28 cellular contexts compared by ENCODE assay signal in the genomic region with DNA sequence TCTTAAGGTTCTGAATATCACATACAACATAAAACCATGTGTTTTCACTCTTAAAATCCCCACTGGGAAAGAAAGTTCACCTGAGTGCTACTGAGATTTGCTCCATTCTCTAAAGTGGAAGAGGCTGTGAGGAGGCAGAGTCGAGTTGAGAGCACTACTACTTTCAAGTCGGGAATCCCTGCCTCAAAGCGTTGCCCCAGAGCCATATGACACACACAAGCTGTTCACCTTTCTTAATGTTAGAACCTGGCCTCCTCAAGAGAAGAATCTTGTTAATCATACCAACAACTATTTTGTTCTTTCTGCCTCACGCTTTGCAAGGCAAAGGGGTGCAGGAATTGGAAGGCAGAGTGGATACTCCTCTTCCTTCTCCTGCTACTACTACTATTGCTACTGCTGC.
"Had no signal": no experiment of that assay in that cellular context is flagged by ENCODE, and none has a peak within 500 bp of the region (broad histone marks: within the 10 kb centered on the region; RNA-seq: fewer than 3 reads in every experiment).

No MANE protein-coding gene starts in this region.

- H3K36me3 Mint-ChIP-seq: stimulated activated effector memory CD8-positive, alpha-beta T cell treated with anti-CD3 and anti-CD28 coated beads, Interleukin-12 subunit alpha, Interleukin-12 subunit beta, amount 100 ng/mL, for 72 hours; stimulated activated memory B cell treated with anti-CD40 and anti-IgM and Interleukin-4, amounts not matched to agents 10 μg/mL and 1 μg/mL and 100 μg/mL, for 72 hours; stimulated activated naive B cell treated with anti-CD40 and anti-IgM and Interleukin-4, amounts not matched to agents 10 μg/mL and 1 μg/mL and 100 μg/mL, for 72 hours; type B pancreatic cell had no signal

- H3K27me3 ChIP-seq: stomach, suprapubic skin, testis, thyroid gland, tibial artery, tibial nerve, transverse colon, upper lobe of left lung, upper lobe of right lung, uterus, vagina had no signal

- H3K9me3 Mint-ChIP-seq: stimulated activated naive CD8-positive, alpha-beta T cell treated with anti-CD3 and anti-CD28 coated beads, Interleukin-15, Interleukin-2, amounts not matched to agents 100 ng/mL and 50 ng/mL, for 24 hours; type B pancreatic cell had no signal

- H3K27ac ChIP-seq: stomach, suprapubic skin, testis, thoracic aorta, thyroid gland, tibial artery, tibial nerve, transverse colon, upper lobe of left lung, upper lobe of right lung, uterus, vagina had no signal

- ATAC-seq: stimulated activated effector memory CD8-positive, alpha-beta T cell treated with anti-CD3 and anti-CD28 coated beads, Interleukin-12 subunit alpha, Interleukin-12 subunit beta, amount 100 ng/mL, for 72 hours; stimulated activated memory B cell treated with anti-CD40 and anti-IgM and Interleukin-4, amounts not matched to agents 10 μg/mL and 1 μg/mL and 100 μg/mL, for 72 hours; stimulated activated naive B cell treated with anti-CD40 and anti-IgM and Interleukin-4, amounts not matched to agents 10 μg/mL and 1 μg/mL and 100 μg/mL, for 72 hours; stimulated activated naive CD8-positive, alpha-beta T cell treated with anti-CD3 and anti-CD28 coated beads, Interleukin-15, amount 100 ng/mL, for 72 hours; stimulated activated naive CD8-positive, alpha-beta T cell treated with anti-CD3 and anti-CD28 coated beads, Interleukin-15, Interleukin-2, amounts not matched to agents 100 U/mL and 50 U/mL, for 24 hours; upper lobe of right lung had no signal

- H3K4me3 ChIP-seq: stomach, suprapubic skin, testis, thoracic aorta, thyroid gland, tibial artery, tibial nerve, transverse colon, upper lobe of left lung, upper lobe of right lung, uterus, vagina had no signal

- H3K27ac Mint-ChIP-seq: stimulated activated effector memory CD8-positive, alpha-beta T cell treated with anti-CD3 and anti-CD28 coated beads, Interleukin-12 subunit alpha, Interleukin-12 subunit beta, amount 100 ng/mL, for 72 hours; stimulated activated memory B cell treated with anti-CD40 and anti-IgM and Interleukin-4, amounts not matched to agents 10 μg/mL and 1 μg/mL and 100 μg/mL, for 72 hours; stimulated activated naive B cell treated with anti-CD40 and anti-IgM and Interleukin-4, amounts not matched to agents 10 μg/mL and 1 μg/mL and 100 μg/mL, for 72 hours; stimulated activated naive CD8-positive, alpha-beta T cell treated with anti-CD3 and anti-CD28 coated beads, Interleukin-15, Interleukin-2, amounts not matched to agents 100 ng/mL and 50 ng/mL, for 24 hours; type B pancreatic cell had no signal

- H3K4me1 ChIP-seq: stomach, suprapubic skin, testis, thyroid gland, tibial artery, tibial nerve, transverse colon, upper lobe of left lung, upper lobe of right lung, uterus, vagina had no signal

- DNase-seq: stimulated activated CD4-positive, alpha-beta T cell treated with anti-CD3 and anti-CD28 coated beads, Interleukin-2, amount 100 ng/mL, for 48 hours; stimulated activated CD4-positive, alpha-beta T cell treated with anti-CD3 and anti-CD28 coated beads, Interleukin-4, amount 100 ng/mL, for 1 hour; stimulated activated CD4-positive, alpha-beta T cell treated with anti-CD3 and anti-CD28 coated beads, Interleukin-4, amount 100 ng/mL, for 24 hours; stimulated activated CD4-positive, alpha-beta T cell treated with anti-CD3 and anti-CD28 coated beads, Interleukin-4, amount 100 ng/mL, for 4 hours; stimulated activated CD8-positive, alpha-beta memory T cell treated with anti-CD3 and anti-CD28 coated beads, Interleukin-4, amount 100 ng/mL, for 48 hours; stimulated activated naive B cell treated with anti-CD40 and anti-IgM and Interleukin-4, amounts not matched to agents 10 μg/mL and 1 μg/mL and 100 μg/mL, for 72 hours; stimulated activated naive CD4-positive, alpha-beta T cell; stimulated activated naive CD4-positive, alpha-beta T cell treated with Interleukin-2 at 50 U/mL for 16 hours; stimulated activated naive CD8-positive, alpha-beta T cell treated with anti-CD3 and anti-CD28 coated beads, Interleukin-15, amount 100 ng/mL, for 72 hours; stimulated activated naive CD8-positive, alpha-beta T cell treated with anti-CD3 and anti-CD28 coated beads, Interleukin-15, Interleukin-2, amounts not matched to agents 100 U/mL and 50 U/mL, for 24 hours; stomach; substantia nigra; testis; thyroid gland; tibial artery; transverse colon; upper lobe of left lung; upper lobe of right lung; uterus had no signal

- H3K36me3 ChIP-seq: stomach, suprapubic skin, thoracic aorta, thyroid gland, tibial artery, tibial nerve, transverse colon, upper lobe of left lung, upper lobe of right lung, uterus, vagina had no signal

- FAIRE-seq: urothelium cell line had no signal

- H3K4me3 Mint-ChIP-seq: stimulated activated effector memory CD8-positive, alpha-beta T cell treated with anti-CD3 and anti-CD28 coated beads, Interleukin-12 subunit alpha, Interleukin-12 subunit beta, amount 100 ng/mL, for 72 hours; stimulated activated memory B cell treated with anti-CD40 and anti-IgM and Interleukin-4, amounts not matched to agents 10 μg/mL and 1 μg/mL and 100 μg/mL, for 72 hours; stimulated activated naive B cell treated with anti-CD40 and anti-IgM and Interleukin-4, amounts not matched to agents 10 μg/mL and 1 μg/mL and 100 μg/mL, for 72 hours; stimulated activated naive CD8-positive, alpha-beta T cell treated with anti-CD3 and anti-CD28 coated beads, Interleukin-15, amount 100 ng/mL, for 72 hours; stimulated activated naive CD8-positive, alpha-beta T cell treated with anti-CD3 and anti-CD28 coated beads, Interleukin-15, Interleukin-2, amounts not matched to agents 100 ng/mL and 50 ng/mL, for 24 hours; type B pancreatic cell had no signal

- H3K27me3 Mint-ChIP-seq: stimulated activated memory B cell treated with anti-CD40 and anti-IgM and Interleukin-4, amounts not matched to agents 10 μg/mL and 1 μg/mL and 100 μg/mL, for 72 hours; stimulated activated naive B cell treated with anti-CD40 and anti-IgM and Interleukin-4, amounts not matched to agents 10 μg/mL and 1 μg/mL and 100 μg/mL, for 72 hours; type B pancreatic cell had no signal

- H3K4me1 Mint-ChIP-seq: stimulated activated effector memory CD8-positive, alpha-beta T cell treated with anti-CD3 and anti-CD28 coated beads, Interleukin-12 subunit alpha, Interleukin-12 subunit beta, amount 100 ng/mL, for 72 hours; stimulated activated memory B cell treated with anti-CD40 and anti-IgM and Interleukin-4, amounts not matched to agents 10 μg/mL and 1 μg/mL and 100 μg/mL, for 72 hours; stimulated activated naive B cell treated with anti-CD40 and anti-IgM and Interleukin-4, amounts not matched to agents 10 μg/mL and 1 μg/mL and 100 μg/mL, for 72 hours; stimulated activated naive CD8-positive, alpha-beta T cell treated with anti-CD3 and anti-CD28 coated beads, Interleukin-15, amount 100 ng/mL, for 72 hours had no signal

- H3K9me3 ChIP-seq: stomach, suprapubic skin, testis, thoracic aorta, thyroid gland, tibial artery, tibial nerve, transverse colon, upper lobe of left lung, upper lobe of right lung, uterus, vagina had no signal
